Comparison of ENCODE assay signal across 16 cellular contexts in genomic region chr12:122304924-122305323, GRCh38. TPM values are rescaled to one million over a fixed set of nuclear protein-coding genes. Genes with fewer than 3 reads are reported as not detected.
DNase-seq lines count a peak whose midpoint lies in the region; ATAC-seq and TF ChIP-seq lines count a peak whose summit lies in the region.
"Had no signal": no experiment of that assay in that cellular context is flagged by ENCODE, and none has a peak within 500 bp of the region (broad histone marks: within the 10 kb centered on the region; RNA-seq: fewer than 3 reads in every experiment).

No MANE protein-coding gene starts in this region.

- H3K23ac ChIP-seq in IMR-90 (ENCODE audit: low read depth, low read length), result no peak overlapping the region

- H3K36me3 Mint-ChIP-seq in activated CD8-positive, alpha-beta T cell treated with anti-CD3 and anti-CD28 coated beads for 36 hours (ENCODE audit: low read depth), result peaks cover 3% of the 10 kb centered on the region

- TF ChIP-seq RAD21 in IMR-90 (IDR thresholded peaks at IDR 0.05; ENCODE audit: low read length), result no peak

- H3K9me3 Mint-ChIP-seq in activated CD8-positive, alpha-beta T cell treated with anti-CD3 and anti-CD28 coated beads for 36 hours, result no peaks in the 10 kb centered on the region
- H3K9me3 Mint-ChIP-seq: CD4-positive, alpha-beta T cell had no signal

- H2BK5ac ChIP-seq in IMR-90 (ENCODE audit: low read depth, low read length, poor library complexity, severe bottlenecking), result no peak overlapping the region

- TF ChIP-seq POLR2A in IMR-90 (IDR thresholded peaks at IDR 0.05; ENCODE audit: low read depth, low read length), result no peak

- H3K4me1 ChIP-seq in IMR-90 (ENCODE audit: control insufficient read depth, insufficient read depth, low read length) (peaks cover 10% of the 10 kb centered on the region), HAP-1 (no peaks in the 10 kb centered on the region)

- no peak for TF ChIP-seq CTCF in 22Rv1 (IDR thresholded peaks at IDR 0.05)
- TF ChIP-seq CTCF in IMR-90 (conservative IDR thresholded peaks at IDR 0.05; ENCODE audit: low read depth, low read length), result no peak
- TF ChIP-seq CTCF in activated CD8-positive, alpha-beta T cell treated with anti-CD3 and anti-CD28 coated beads for 36 hours (IDR thresholded peaks at IDR 0.05), result no peak

- no peak overlapping the region for H3K14ac ChIP-seq in IMR-90 (replicated peaks; ENCODE audit: low read depth, low read length)

- no peak overlapping the region for H2AK5ac ChIP-seq in IMR-90 (ENCODE audit: low read depth, low read length)

- no peaks in the 10 kb centered on the region for H3K9me3 ChIP-seq in IMR-90 (ENCODE audit: control insufficient read depth, insufficient read depth, low read length)
- no peaks in the 10 kb centered on the region for H3K9me3 ChIP-seq in HAP-1

- no peak overlapping the region for H2BK15ac ChIP-seq in IMR-90 (ENCODE audit: low read depth, low read length)

- no peaks in the 10 kb centered on the region for H3K27me3 Mint-ChIP-seq in activated CD8-positive, alpha-beta T cell treated with anti-CD3 and anti-CD28 coated beads for 36 hours
- H3K27me3 Mint-ChIP-seq: B cell; CD4-positive, alpha-beta T cell had no signal

- H3K27me3 ChIP-seq in IMR-90 (ENCODE audit: control insufficient read depth, insufficient read depth, low read length) (no peaks in the 10 kb centered on the region), HAP-1 (ENCODE audit: low read depth) (no peaks in the 10 kb centered on the region)

- in situ Hi-C loops in IMR-90 (cut with MboI; ENCODE audit: low sequenced_read_pairs) (no loop called here), HAP-1 (cut with MboI; ENCODE audit: low sequenced_read_pairs) (no loop called here)

- H4K20me1 ChIP-seq in IMR-90 (ENCODE audit: insufficient read depth, low read length), result no peaks in the 10 kb centered on the region

- intact Hi-C loops in IMR-90 (cut with micrococcal nuclease), result no loop called here
- intact Hi-C loops in activated CD8-positive, alpha-beta T cell treated with anti-CD3 and anti-CD28 coated beads for 36 hours (cut with micrococcal nuclease), result no loop called here
- intact Hi-C loops in left ventricle myocardium superior (cut with micrococcal nuclease), result no loop called here

- ATAC-seq in IMR-90 (ENCODE audit: low read depth) (no peak; the same call in 1 of the 2 replicates), left ventricle myocardium superior (no peak)
- ATAC-seq in activated CD8-positive, alpha-beta T cell treated with anti-CD3 and anti-CD28 coated beads for 36 hours, result no peak

- no peak overlapping the region for H3K56ac ChIP-seq in IMR-90 (ENCODE audit: extremely low read depth, insufficient read depth, low read length)

- peaks cover 22 to 23% of the 10 kb centered on the region in 2 experiments for H3K79me1 ChIP-seq in IMR-90 (ENCODE audit: low read depth in 1 of 2, low read length in 2 of 2)

- WGBS in IMR-90 (ENCODE audit: extremely low coverage in 2 of 2, insufficient read length in 1 of 2), 2 experiments, result no CpG with 5 or more reads among the region's 1 CpG

- no peak overlapping the region for H3K9ac ChIP-seq in IMR-90 (ENCODE audit: low read depth, low read length)

- H3K18ac ChIP-seq in IMR-90 (ENCODE audit: low read depth, low read length), result no peak overlapping the region

- CTCF ChIA-PET in IMR-90 (lab: Yijun Ruan, JAX), result interaction anchor here (0.6 kb wide), 1 partner anchor 80 kb away, joined by 4 read pairs; no protein-coding TSS in a partner anchor
- CTCF ChIA-PET in activated CD8-positive, alpha-beta T cell treated with anti-CD3 and anti-CD28 coated beads for 36 hours (lab: Charles Lee), result interaction anchor here (0.7 to 1.7 kb wide), 4 partner anchors 10 to 60 kb away, joined by 3 to 4 read pairs (median 4); no protein-coding TSS in a partner anchor

- H3K4ac ChIP-seq in IMR-90 (ENCODE audit: low read depth, low read length), result no peak overlapping the region

- no TSS peak for BruUV-seq in IMR-90 (replicated peaks; lab: Mats Ljungman, UMichigan)

- H2BK20ac ChIP-seq in IMR-90 (ENCODE audit: low read depth, low read length), result no peak overlapping the region

- H3K36me3 ChIP-seq in IMR-90 (ENCODE audit: control insufficient read depth, insufficient read depth, low read length) (peaks cover 32% of the 10 kb centered on the region), HAP-1 (replicated peaks) (peaks cover 7% of the 10 kb centered on the region)

- no peak overlapping the region for H3K4me3 Mint-ChIP-seq in activated CD8-positive, alpha-beta T cell treated with anti-CD3 and anti-CD28 coated beads for 36 hours
- H3K4me3 Mint-ChIP-seq: B cell; CD4-positive, alpha-beta T cell had no signal

- no peak overlapping the region for H4K8ac ChIP-seq in IMR-90 (ENCODE audit: low read depth in 2 of 2, low read length in 2 of 2)

- H4K5ac ChIP-seq in IMR-90 (ENCODE audit: low read depth, low read length), result no peak overlapping the region

- no peak overlapping the region for H2BK120ac ChIP-seq in IMR-90 (ENCODE audit: low read depth, low read length)

- POLR2A ChIA-PET in IMR-90 (lab: Charles Lee; ENCODE audit: unreplicated experiment), result no interaction called here
- POLR2A ChIA-PET in activated CD8-positive, alpha-beta T cell treated with anti-CD3 and anti-CD28 coated beads for 36 hours (lab: Charles Lee), result no interaction called here

- peak overlapping the region; percentile 89 for H3K27ac ChIP-seq in 22Rv1
- no peak overlapping the region for H3K27ac ChIP-seq in IMR-90 (ENCODE audit: insufficient read depth, low read length)
- H3K27ac ChIP-seq in angular gyrus (ENCODE audit: low read depth, low read length), result peak overlapping the region; percentile 37

- H3K4me1 Mint-ChIP-seq in activated CD8-positive, alpha-beta T cell treated with anti-CD3 and anti-CD28 coated beads for 36 hours (ENCODE audit: low read depth), result no peaks in the 10 kb centered on the region
- H3K4me1 Mint-ChIP-seq: B cell had no signal

- no peak overlapping the region for H3K4me2 ChIP-seq in IMR-90 (ENCODE audit: low read depth, low read length)

- H2AK9ac ChIP-seq in IMR-90 (replicated peaks; ENCODE audit: low read depth, low read length, poor library complexity), result no peak overlapping the region

- H2AFZ ChIP-seq in IMR-90 (replicated peaks; ENCODE audit: low read length, poor library complexity), result no peak overlapping the region

- DNase-seq in IMR-90 (peak; percentile 46), NCI-H2081 treated with DMSO at 0.1 percent for 48 hours (lab: John Stamatoyannopoulos, UW) (peak; percentile 91), HAP-1 (ENCODE audit: low spot score in 2 of 2) (no peak), left ventricle myocardium superior (no peak)
- DNase-seq in activated CD8-positive, alpha-beta T cell treated with anti-CD3 and anti-CD28 coated beads for 36 hours, result no peak
- DNase-seq in activated CD4-positive, CD25-positive, alpha-beta regulatory T cell treated with anti-CD3 and anti-CD28 coated beads, Interleukin-2, amount 50 U/mL, for 72 hours, result no peak
- DNase-seq: CD4-positive, alpha-beta T cell; MM.1S; NCI-H1092; NCI-H1694 treated with DMSO at 0.1 percent for 48 hours; RPMI8226; SIG-M5; T-helper 1 cell had no signal

- H4K91ac ChIP-seq in IMR-90 (ENCODE audit: insufficient read depth, low read depth, low read length), result no peak overlapping the region

- no peak overlapping the region for H3K27ac Mint-ChIP-seq in activated CD8-positive, alpha-beta T cell treated with anti-CD3 and anti-CD28 coated beads for 36 hours
- H3K27ac Mint-ChIP-seq: B cell; CD4-positive, alpha-beta T cell had no signal

- dilution Hi-C loops in IMR-90 (cut with HindIII; ENCODE audit: low sequenced_read_pairs, unreplicated experiment), result no loop called here

- H3K4me3 ChIP-seq in IMR-90 (ENCODE audit: insufficient read depth, low read depth, low read length) (no peak overlapping the region), HAP-1 (no peak overlapping the region)

- peaks cover 11% of the 10 kb centered on the region; the same call in 1 of the 2 replicates for H3K9me1 ChIP-seq in IMR-90 (ENCODE audit: insufficient read depth, low read length)

TF ChIP-seq in IMR-90, 13 proteins besides CTCF, POLR2A, EP300 and RAD21 (continues in another document):
- TF ChIP-seq CHD1 (IDR thresholded peaks at IDR 0.05; ENCODE audit: low read depth, low read length) (no peak), ELK1 (IDR thresholded peaks at IDR 0.05; ENCODE audit: borderline replicate concordance, low read depth, low read length) (no peak), BHLHE40 (IDR thresholded peaks at IDR 0.05; ENCODE audit: low read depth, low read length) (no peak), RCOR1 (IDR thresholded peaks at IDR 0.05; ENCODE audit: insufficient replicate concordance, low read length) (no peak), FOS (IDR thresholded peaks at IDR 0.05; ENCODE audit: low read depth, low read length) (no peak), CEBPB (IDR thresholded peaks at IDR 0.05; ENCODE audit: low read depth, low read length) (no peak), RFX5 (IDR thresholded peaks at IDR 0.05; ENCODE audit: low read depth, low read length) (no peak), MAFK (IDR thresholded peaks at IDR 0.05; ENCODE audit: low read depth, low read length) (no peak), SMC3 (IDR thresholded peaks at IDR 0.05; ENCODE audit: low read depth, low read length) (no peak), MXI1 (IDR thresholded peaks at IDR 0.05; ENCODE audit: borderline replicate concordance, low read depth, low read length) (no peak), MAZ (IDR thresholded peaks at IDR 0.05; ENCODE audit: borderline replicate concordance, low read depth, low read length) (no peak), NFE2L2 (IDR thresholded peaks at IDR 0.05; ENCODE audit: low read depth, low read length) (no peak)

RNA-seq across cellular contexts. Expression of gene VPS33A, which starts 38.6 kb away (rescaled TPM):
- 20.3 and 21.4 TPM in 2 replicates for total RNA-seq in IMR-90 (2012; rRNA removed)
- 14.0 and 14.3 TPM in 2 replicates for polyA plus RNA-seq in IMR-90 (2012; rRNA removed)
- polyA plus RNA-seq in IMR-90 (2012; cell fraction: cytosol; rRNA removed), result 6.3 and 11.3 TPM in 2 replicates
- polyA plus RNA-seq in IMR-90 (2012; cell fraction: nucleus; rRNA removed; ENCODE audit: low replicate concordance), result 4.7 and 15.0 TPM in 2 replicates
- total RNA-seq in activated CD8-positive, alpha-beta T cell treated with anti-CD3 and anti-CD28 coated beads for 36 hours, result 10 to 100 TPM; 19.7 to 21.4 TPM
- 10.9 TPM for total RNA-seq in left ventricle myocardium superior

Comparison
In these comparisons a context has a peak if more than half of its experiments do, and no peak if none do; other contexts are left out.
1. DNase-seq: peak in IMR-90 (single experiment) and NCI-H2081 treated with DMSO at 0.1 percent for 48 hours (single experiment); none in activated CD8-positive, alpha-beta T cell treated with anti-CD3 and anti-CD28 coated beads for 36 hours (single experiment), HAP-1 (0 of 2), left ventricle myocardium superior (single experiment) and activated CD4-positive, CD25-positive, alpha-beta regulatory T cell treated with anti-CD3 and anti-CD28 coated beads, Interleukin-2, amount 50 U/mL, for 72 hours (single experiment).